In the genomic region with DNA sequence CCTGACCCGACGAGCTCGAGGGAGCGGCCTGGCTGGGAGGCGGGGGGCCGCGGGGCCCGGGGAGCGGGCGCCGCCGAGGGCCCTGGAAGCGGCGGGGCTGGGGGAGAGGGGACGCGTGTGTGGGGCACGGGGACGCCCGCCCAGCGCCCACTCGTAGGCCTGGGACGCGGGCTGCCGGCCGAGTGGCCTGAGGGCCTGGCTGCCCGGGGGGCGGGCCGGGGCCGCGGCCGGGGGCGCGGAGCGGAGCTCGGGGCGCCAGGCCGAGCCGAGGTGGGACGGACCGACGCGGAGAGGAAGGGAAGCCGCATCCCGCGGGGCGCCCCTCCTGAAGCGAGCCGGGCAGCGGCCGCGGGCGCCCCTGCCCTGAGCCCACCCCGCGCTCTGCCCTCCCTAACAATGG, we compare ENCODE assay signal across 7 cellular contexts.
A peak's percentile ranks its signal among the peaks of the same experiment; 100 is the strongest.
DNase-seq lines count a peak whose midpoint lies in the region; ATAC-seq and TF ChIP-seq lines count a peak whose summit lies in the region.
"Not testable (repeated sequence)": the region's sequence is repeated elsewhere in the genome, so short reads cannot be mapped to it uniquely, and the experiment has no call there.

No MANE protein-coding gene starts in this region.

- not testable (repeated sequence) for H3K4me1 Mint-ChIP-seq in HFFc6 (ENCODE audit: low read depth)

- H3K27ac Mint-ChIP-seq in HFFc6: not testable (repeated sequence)

- H3K4me3 ChIP-seq in choroid plexus epithelial cell (ENCODE audit: low read depth, low read length) (peak overlapping the region; percentile 51), iPS-18c (ENCODE audit: insufficient read depth, low read depth, low read length) (peak overlapping the region; percentile 28; the same call in 1 of the 2 replicates)
- H3K4me3 ChIP-seq in parathyroid adenoma (ENCODE audit: low read depth, low read length): not testable (repeated sequence)

- DNase-seq in HFFc6; choroid plexus epithelial cell (ENCODE audit: low read depth): not testable (repeated sequence)

- not testable (repeated sequence) for H3K9me3 ChIP-seq in iPS-18c (ENCODE audit: control insufficient read depth, insufficient read depth, low read length); parathyroid adenoma (ENCODE audit: control insufficient read depth, low read length)

- H3K36me3 Mint-ChIP-seq in HFFc6 (ENCODE audit: low read depth): not testable (repeated sequence)

- H2AFZ ChIP-seq in parathyroid adenoma: peak overlapping the region; percentile 81

- not testable (repeated sequence) for H3K9ac ChIP-seq in parathyroid adenoma

- peak; percentile 35 for ATAC-seq in GM18867 (IDR thresholded peaks at IDR 0.05; ENCODE audit: unreplicated experiment)
- ATAC-seq in HG03558 (IDR thresholded peaks at IDR 0.05; ENCODE audit: extremely low read depth, unreplicated experiment): peak; percentile 13
- peak; percentile 34 to 38 for ATAC-seq in activated CD4-positive, CD25-positive, alpha-beta regulatory T cell treated with anti-CD3 and anti-CD28 coated beads, Interleukin-2, amount 50 U/mL, for 24 hours

- not testable (repeated sequence) for H3K79me2 ChIP-seq in parathyroid adenoma

- H3K4me2 ChIP-seq in parathyroid adenoma (ENCODE audit: low read length): not testable (repeated sequence)

- not testable (repeated sequence) for H3K27me3 ChIP-seq in parathyroid adenoma (ENCODE audit: control insufficient read depth, insufficient read depth, low read length)

- H3K9me3 Mint-ChIP-seq in HFFc6: not testable (repeated sequence)

- H3K36me3 ChIP-seq in parathyroid adenoma (ENCODE audit: control insufficient read depth, insufficient read depth, low read length): not testable (repeated sequence)

- H3K4me1 ChIP-seq in parathyroid adenoma: not testable (repeated sequence)

- peak overlapping the region; percentile 88 for H3K4me3 Mint-ChIP-seq in HFFc6

- not testable (repeated sequence) for TF ChIP-seq CTCF in HFFc6 (IDR thresholded peaks at IDR 0.05); choroid plexus epithelial cell (conservative IDR thresholded peaks at IDR 0.05; ENCODE audit: low read depth, low read length); parathyroid adenoma (IDR thresholded peaks at IDR 0.05)

- H3K27ac ChIP-seq in parathyroid adenoma: not testable (repeated sequence)

- not testable (repeated sequence) for H3K27me3 Mint-ChIP-seq in HFFc6 (ENCODE audit: insufficient read depth)
